In genomic region chr9:113882636-113883164, GRCh38 we compare ENCODE assay signal across 28 cellular contexts.
"Had no signal": no experiment of that assay in that cellular context is flagged by ENCODE, and none has a peak within 500 bp of the region (broad histone marks: within the 10 kb centered on the region; RNA-seq: fewer than 3 reads in every experiment).

No MANE protein-coding gene starts in this region.

- H3K4me3 Mint-ChIP-seq: activated CD4-positive, alpha-beta T cell treated with anti-CD3 and anti-CD28 coated beads for 36 hours; activated CD8-positive, alpha-beta T cell treated with anti-CD3 and anti-CD28 coated beads, Interleukin-2, amount 10 ng/mL, durations not matched to agents 7 days and 5 days; activated naive CD8-positive, alpha-beta T cell treated with anti-CD3 and anti-CD28 coated beads, Interleukin-2, amount 50 U/mL, for 24 hours; activated T-cell treated with anti-CD3 and anti-CD28 coated beads, Interleukin-2, amount 50 U/mL, for 4 hours; central memory CD8-positive, alpha-beta T cell had no signal

- H3K9me3 Mint-ChIP-seq: activated naive CD4-positive, alpha-beta T cell treated with anti-CD3 and anti-CD28 coated beads, Interleukin-2, amount 50 U/mL, for 72 hours; activated naive CD8-positive, alpha-beta T cell treated with anti-CD3 and anti-CD28 coated beads, Interleukin-2, amount 50 U/mL, for 24 hours; activated T-cell treated with anti-CD3 and anti-CD28 coated beads, Interleukin-2, amount 50 U/mL, for 4 hours; central memory CD8-positive, alpha-beta T cell had no signal

- H3K27me3 ChIP-seq: ascending aorta, body of pancreas had no signal

- H3K36me3 Mint-ChIP-seq: activated naive CD4-positive, alpha-beta T cell treated with anti-CD3 and anti-CD28 coated beads, Interleukin-2, amount 50 U/mL, for 72 hours had no signal

- H3K27ac Mint-ChIP-seq: activated CD4-positive, alpha-beta T cell treated with anti-CD3 and anti-CD28 coated beads for 36 hours; activated CD8-positive, alpha-beta T cell treated with anti-CD3 and anti-CD28 coated beads, Interleukin-2, amount 10 ng/mL, durations not matched to agents 7 days and 5 days; activated naive CD4-positive, alpha-beta T cell treated with anti-CD3 and anti-CD28 coated beads, Interleukin-2, amount 50 U/mL, for 72 hours; activated naive CD8-positive, alpha-beta T cell treated with anti-CD3 and anti-CD28 coated beads, Interleukin-2, amount 50 U/mL, for 24 hours had no signal

- H3K36me3 ChIP-seq: ascending aorta had no signal

- H3K9me3 ChIP-seq: ascending aorta, body of pancreas had no signal

- H3K4me3 ChIP-seq: ascending aorta, body of pancreas, SK-N-MC had no signal

- H3K27ac ChIP-seq: ascending aorta, body of pancreas, SK-N-MC, VCaP had no signal

- DNase-seq: activated CD4-positive, alpha-beta T cell treated with anti-CD3 and anti-CD28 coated beads for 36 hours; activated CD4-positive, alpha-beta T cell treated with anti-CD3 and anti-CD28 coated beads, Interleukin-2, amount 50 U/mL, for 4 hours; activated CD8-positive, alpha-beta T cell treated with anti-CD3 and anti-CD28 coated beads, Interleukin-2, amount 10 ng/mL, durations not matched to agents 7 days and 5 days; activated effector memory CD4-positive, alpha-beta T cell treated with anti-CD3 and anti-CD28 coated beads, Interleukin-2, amount 50 U/mL, for 16 hours; activated naive CD4-positive, alpha-beta T cell treated with Interleukin-2 at 50 U/mL for 16 hours; activated naive CD8-positive, alpha-beta T cell treated with anti-CD3 and anti-CD28 coated beads, Interleukin-2, amount 50 U/mL, for 24 hours; activated T-cell treated with anti-CD3 and anti-CD28 coated beads, Interleukin-2, amount 50 U/mL, for 4 hours; amniotic stem cell; body of pancreas; Karpas-422; NCI-H1048; NCI-H2029; NCI-H2107; NCI-H2171 treated with DMSO at 0.1 percent for 48 hours; NCI-H226; NCI-H510A; NCI-H69; NK-92 treated with Interleukin-12 subunit alpha and Interleukin-12 subunit beta, amount 100 ng/mL, for 24 hours; OCI-M1; RPMI8226; T-helper 1 cell had no signal

- ATAC-seq: activated CD4-positive, alpha-beta T cell treated with anti-CD3 and anti-CD28 coated beads for 36 hours; activated CD8-positive, alpha-beta T cell treated with anti-CD3 and anti-CD28 coated beads, Interleukin-2, amount 10 ng/mL, durations not matched to agents 7 days and 5 days; activated naive CD4-positive, alpha-beta T cell treated with anti-CD3 and anti-CD28 coated beads, Interleukin-2, amount 50 U/mL, for 72 hours; activated naive CD8-positive, alpha-beta T cell treated with anti-CD3 and anti-CD28 coated beads, Interleukin-2, amount 50 U/mL, for 24 hours; activated T-cell treated with anti-CD3 and anti-CD28 coated beads, Interleukin-2, amount 50 U/mL, for 4 hours; body of pancreas; Panc1; Right ventricle myocardium inferior had no signal
